In the genomic region with DNA sequence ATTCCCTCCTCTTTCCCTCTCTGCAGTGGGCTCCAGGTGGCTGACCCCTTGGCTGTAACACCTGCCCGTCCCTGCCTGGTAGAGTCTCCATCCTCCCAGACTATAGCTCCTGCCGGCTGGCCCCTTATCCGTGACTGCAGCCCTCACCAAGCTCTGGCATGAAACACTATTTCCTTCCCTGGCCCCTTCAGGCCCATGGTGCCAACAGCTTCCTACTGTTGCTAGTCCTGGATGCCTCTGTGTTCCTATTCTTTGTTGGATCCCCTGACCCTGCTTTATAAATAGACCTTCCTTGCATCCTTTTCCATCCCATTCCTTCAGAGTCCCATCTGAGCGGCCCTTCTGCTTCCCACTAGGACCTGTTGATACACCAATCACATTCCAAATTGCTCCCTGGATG, we compare ENCODE assay signal across 18 cellular contexts.
DNase-seq lines count a peak whose midpoint lies in the region; ATAC-seq and TF ChIP-seq lines count a peak whose summit lies in the region.
"Had no signal": no experiment of that assay in that cellular context is flagged by ENCODE, and none has a peak within 500 bp of the region (broad histone marks: within the 10 kb centered on the region; RNA-seq: fewer than 3 reads in every experiment).

No MANE protein-coding gene starts in this region.

- H3K27me3 ChIP-seq in left ventricle myocardium inferior (ENCODE audit: low read depth) (no peaks in the 10 kb centered on the region), esophagus muscularis mucosa (peaks cover 0 to 9% (median 0%) of the 10 kb centered on the region in 4 donors), transverse colon (no peaks in the 10 kb centered on the region)
- H3K27me3 ChIP-seq: BLaER1 had no signal

- H3K4me1 ChIP-seq in left ventricle myocardium inferior (no peaks in the 10 kb centered on the region), HEK293 (ENCODE audit: control insufficient read depth, insufficient read depth, low read length) (no peaks in the 10 kb centered on the region), esophagus muscularis mucosa (no peaks in the 10 kb centered on the region), transverse colon (no peaks in the 10 kb centered on the region)
- H3K4me1 ChIP-seq: BLaER1, Caco-2, HAP-1 had no signal

- POLR2A ChIA-PET in HEK293 (lab: Yijun Ruan, JAX), result no interaction called here

- no peak overlapping the region for H3K27ac ChIP-seq in left ventricle myocardium inferior (replicated peaks)
- no peak overlapping the region for H3K27ac ChIP-seq in HEK293 (ENCODE audit: extremely low read depth, low read depth, low read length)
- no peak overlapping the region for H3K27ac ChIP-seq in esophagus muscularis mucosa (replicated peaks in 1 of 4)
- H3K27ac ChIP-seq in transverse colon, result no peak overlapping the region
- H3K27ac ChIP-seq: BLaER1, C4-2B, GM23248 had no signal

- DNase-seq in left ventricle myocardium superior (no peak), left ventricle myocardium inferior (no peak), esophagus muscularis mucosa (ENCODE audit: extremely low spot score) (peak; percentile 72), AML-193 (lab: John Stamatoyannopoulos, UW) (no peak), transverse colon (no peak)
- DNase-seq: Caco-2; CD4-positive, CD25-positive, alpha-beta regulatory T cell; CD8-positive, alpha-beta T cell; DMS153; DND-41; GDM1; GM23248 had no signal

- 64% methylated on average over 4 of the region's 4 CpGs for WGBS in esophagus muscularis mucosa
- 80 to 88% methylated on average over 1 to 4 of the region's 4 CpGs for WGBS in transverse colon (ENCODE audit: low coverage in 1 of 2), 2 donors

- no peak for TF ChIP-seq POLR2A in esophagus muscularis mucosa (IDR thresholded peaks at IDR 0.05; ENCODE audit: low read depth)
- TF ChIP-seq POLR2A in transverse colon (IDR thresholded peaks at IDR 0.05), result no peak

- H3K4me3 ChIP-seq in left ventricle myocardium inferior (no peak overlapping the region), HEK293 (ENCODE audit: low read depth, low read length) (no peak overlapping the region), esophagus muscularis mucosa (no peak overlapping the region), transverse colon (no peak overlapping the region)
- H3K4me3 ChIP-seq: BLaER1, GM12878, GM23248, HAP-1 had no signal

- CTCF ChIA-PET in HEK293 (lab: Yijun Ruan, JAX), result no interaction called here

- no peaks in the 10 kb centered on the region for H3K36me3 ChIP-seq in left ventricle myocardium inferior
- no peaks in the 10 kb centered on the region for H3K36me3 ChIP-seq in HEK293 (ENCODE audit: control insufficient read depth in 2 of 2, insufficient read depth in 1 of 2, low read length in 2 of 2)
- no peaks in the 10 kb centered on the region for H3K36me3 ChIP-seq in esophagus muscularis mucosa
- no peaks in the 10 kb centered on the region for H3K36me3 ChIP-seq in transverse colon
- H3K36me3 ChIP-seq: BLaER1, HAP-1 had no signal

- TF ChIP-seq EP300 in esophagus muscularis mucosa (IDR thresholded peaks at IDR 0.05), result no peak
- no peak for TF ChIP-seq EP300 in transverse colon (IDR thresholded peaks at IDR 0.05; ENCODE audit: low read depth)

- in situ Hi-C loops in transverse colon (cut with MboI; ENCODE audit: low pct_ligation_motif_present in 1 of 4, low pct_unique_long_range_greater_than_20kb in 1 of 4, low sequenced_read_pairs in 3 of 4), result no loop called here

- intact Hi-C loops in left ventricle myocardium superior (cut with micrococcal nuclease), result no loop called here
- intact Hi-C loops in left ventricle myocardium inferior (cut with micrococcal nuclease), result no loop called here
- intact Hi-C loops in esophagus muscularis mucosa (cut with DNase I), result no loop called here
- intact Hi-C loops in transverse colon (cut with DNase I; ENCODE audit: low total_unique reads), result no loop called here

- ATAC-seq in left ventricle myocardium superior, result peak; percentile 36
- ATAC-seq in HG02678 (IDR thresholded peaks at IDR 0.05; ENCODE audit: unreplicated experiment), result no peak
- ATAC-seq: CD8-positive, alpha-beta T cell; GM12878 had no signal

- TF ChIP-seq CTCF in left ventricle myocardium inferior (IDR thresholded peaks at IDR 0.05; ENCODE audit: borderline replicate concordance) (no peak), HEK293 (tag by site-specific recombination; IDR thresholded peaks at IDR 0.05) (no peak), esophagus muscularis mucosa (IDR thresholded peaks at IDR 0.05) (no peak), transverse colon (IDR thresholded peaks at IDR 0.05) (no peak)

- no peaks in the 10 kb centered on the region for H3K9me3 ChIP-seq in left ventricle myocardium inferior (replicated peaks)
- no peaks in the 10 kb centered on the region for H3K9me3 ChIP-seq in HEK293 (ENCODE audit: control insufficient read depth, insufficient read depth, low read depth, low read length)
- H3K9me3 ChIP-seq in esophagus muscularis mucosa, result no peaks in the 10 kb centered on the region
- H3K9me3 ChIP-seq in transverse colon, result no peaks in the 10 kb centered on the region
- H3K9me3 ChIP-seq: BLaER1, Caco-2, HAP-1 had no signal

TF ChIP-seq in HEK293, 187 proteins besides CTCF, POLR2A, EP300 and RAD21:
- TF ChIP-seq SCRT2 (tag by site-specific recombination; IDR thresholded peaks at IDR 0.05) (0 out of 2 replicates have a peak, but pooled peaks have one; percentile 17), ZNF341 (tag by site-specific recombination; IDR thresholded peaks at IDR 0.05; ENCODE audit: low read depth) (no peak)
